12 cellular contexts compared by ENCODE assay signal in the genomic region with DNA sequence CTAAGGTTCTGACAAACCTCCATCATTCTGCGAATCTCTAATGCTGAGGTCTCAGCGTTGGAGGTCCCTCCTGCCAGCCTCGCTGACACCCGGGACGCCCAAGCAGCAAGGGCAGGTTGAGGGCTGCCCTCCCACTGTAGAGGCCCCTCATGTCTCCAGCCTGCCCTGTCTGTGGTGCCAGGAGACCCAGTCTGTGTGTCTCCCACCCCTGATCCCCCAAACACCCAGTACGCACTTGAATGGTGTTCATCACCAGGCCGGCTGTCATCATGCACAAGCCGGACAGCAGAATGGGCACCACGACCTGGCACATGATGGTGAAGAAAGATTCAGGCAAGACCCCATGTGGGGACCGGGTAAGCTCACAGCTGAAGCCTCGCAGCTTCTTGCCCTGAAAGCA.
"Had no signal": no experiment of that assay in that cellular context is flagged by ENCODE, and none has a peak within 500 bp of the region (broad histone marks: within the 10 kb centered on the region; RNA-seq: fewer than 3 reads in every experiment).

No MANE protein-coding gene starts in this region.

- ATAC-seq: activated T-cell treated with anti-CD3 and anti-CD28 coated beads, Interleukin-2, amount 50 U/mL, for 72 hours; effector memory CD8-positive, alpha-beta T cell; stimulated activated naive CD8-positive, alpha-beta T cell treated with anti-CD3 and anti-CD28 coated beads, Interleukin-15, Interleukin-2, amounts not matched to agents 100 U/mL and 50 U/mL, for 24 hours had no signal

- H3K9me3 Mint-ChIP-seq: activated T-cell treated with anti-CD3 and anti-CD28 coated beads, Interleukin-2, amount 50 U/mL, for 72 hours; effector memory CD8-positive, alpha-beta T cell; neural crest cell had no signal

- H3K4me3 ChIP-seq: ascending aorta, transverse colon, vagina had no signal

- H3K27me3 ChIP-seq: ascending aorta, transverse colon, vagina had no signal

- H3K27me3 Mint-ChIP-seq: effector memory CD8-positive, alpha-beta T cell had no signal

- DNase-seq: activated CD4-positive, alpha-beta T cell treated with anti-CD3 and anti-CD28 coated beads, Interleukin-2, amount 50 U/mL, for 1 hour; activated effector memory CD4-positive, alpha-beta T cell treated with anti-CD3 and anti-CD28 coated beads, Interleukin-2, amount 50 U/mL, for 16 hours; activated naive CD4-positive, alpha-beta T cell treated with anti-CD3 and anti-CD28 coated beads, Interleukin-2, amount 50 U/mL, for 16 hours; activated T-cell treated with anti-CD3 and anti-CD28 coated beads, Interleukin-2, amount 50 U/mL, for 72 hours; effector memory CD8-positive, alpha-beta T cell; stimulated activated CD4-positive, alpha-beta T cell treated with anti-CD3 and anti-CD28 coated beads, Interleukin-2, amount 100 ng/mL, for 24 hours; stimulated activated naive CD8-positive, alpha-beta T cell treated with anti-CD3 and anti-CD28 coated beads, Interleukin-15, Interleukin-2, amounts not matched to agents 100 U/mL and 50 U/mL, for 24 hours; T1000; transverse colon had no signal

- H3K4me1 ChIP-seq: ascending aorta, transverse colon had no signal

- H3K4me1 Mint-ChIP-seq: neural crest cell had no signal

- H3K27ac ChIP-seq: ascending aorta, transverse colon, vagina had no signal

- H3K36me3 ChIP-seq: transverse colon, vagina had no signal

- H3K27ac Mint-ChIP-seq: activated T-cell treated with anti-CD3 and anti-CD28 coated beads, Interleukin-2, amount 50 U/mL, for 72 hours; effector memory CD8-positive, alpha-beta T cell had no signal

- H3K4me3 Mint-ChIP-seq: activated T-cell treated with anti-CD3 and anti-CD28 coated beads, Interleukin-2, amount 50 U/mL, for 72 hours; effector memory CD8-positive, alpha-beta T cell; neural crest cell had no signal

- H3K9me3 ChIP-seq: ascending aorta, transverse colon, vagina had no signal
